ENCODE assay signal across 9 cellular contexts in genomic region chr3:138051946-138052802, GRCh38. TPM values are rescaled to one million over a fixed set of nuclear protein-coding genes. Genes with fewer than 3 reads are reported as not detected.
A peak's percentile ranks its signal among the peaks of the same experiment; 100 is the strongest.
DNase-seq lines count a peak whose midpoint lies in the region; ATAC-seq and TF ChIP-seq lines count a peak whose summit lies in the region.
"Had no signal": no experiment of that assay in that cellular context is flagged by ENCODE, and none has a peak within 500 bp of the region (broad histone marks: within the 10 kb centered on the region; RNA-seq: fewer than 3 reads in every experiment).

No MANE protein-coding gene starts in this region.

- H3K79me1 ChIP-seq in H9 (ENCODE audit: insufficient read depth, low read depth, low read length, poor library complexity, severe bottlenecking): no peaks in the 10 kb centered on the region

- H2BK120ac ChIP-seq in H9 (ENCODE audit: low read depth, low read length, poor library complexity, severe bottlenecking): no peak overlapping the region

- no peak overlapping the region for H3K18ac ChIP-seq in H9 (ENCODE audit: insufficient read length, low read depth, low read length)

- H4K5ac ChIP-seq in H9 (ENCODE audit: insufficient read length, low read depth, low read length): no peak overlapping the region

- no peaks in the 10 kb centered on the region for H3K23me2 ChIP-seq in H9 (ENCODE audit: insufficient read length, low read depth, low read length, poor library complexity, severe bottlenecking)

- no peak overlapping the region for H3K4me3 ChIP-seq in breast epithelium
- H3K4me3 ChIP-seq in Loucy (ENCODE audit: low read length, poor library complexity, severe bottlenecking): no peak overlapping the region

- H3K27me3 ChIP-seq in breast epithelium (no peaks in the 10 kb centered on the region), H9 (ENCODE audit: insufficient read depth, low read length) (no peaks in the 10 kb centered on the region), Loucy (ENCODE audit: insufficient read depth, low read length, poor library complexity, severe bottlenecking) (no peaks in the 10 kb centered on the region)

- H3K27ac ChIP-seq in breast epithelium: no peak overlapping the region
- H3K27ac ChIP-seq in H9 (ENCODE audit: insufficient read length, low read depth, low read length): no peak overlapping the region

- H3K79me2 ChIP-seq in H9 (ENCODE audit: insufficient read depth, low read length) (no peaks in the 10 kb centered on the region), Loucy (ENCODE audit: insufficient read depth, low read length) (no peaks in the 10 kb centered on the region)

- no peaks in the 10 kb centered on the region for H3K4me1 ChIP-seq in breast epithelium
- H3K4me1 ChIP-seq in H9 (ENCODE audit: insufficient read depth, low read length): no peaks in the 10 kb centered on the region; the same call in 1 of the 2 replicates
- H3K4me1 ChIP-seq in Loucy (ENCODE audit: insufficient read depth, low read length, poor library complexity, severe bottlenecking): no peaks in the 10 kb centered on the region

- no peaks in the 10 kb centered on the region for H3K36me3 ChIP-seq in breast epithelium
- H3K36me3 ChIP-seq in Loucy (ENCODE audit: insufficient read depth, low read length): no peaks in the 10 kb centered on the region

- CTCF ChIA-PET in MCF 10A (lab: Yijun Ruan, JAX): interaction anchor here (0.5 to 4.8 kb wide), 60 partner anchors 9 to 1564 kb away, joined by 3 to 53 read pairs (median 4); partner anchors contain the start of genes CLDN18 and DBR1

- no peaks in the 10 kb centered on the region for H3K9me3 ChIP-seq in breast epithelium
- H3K9me3 ChIP-seq in H9 (ENCODE audit: control insufficient read depth, low read depth, low read length): no peaks in the 10 kb centered on the region
- H3K9me3 ChIP-seq in Loucy (ENCODE audit: insufficient read depth, low read depth, low read length): no peaks in the 10 kb centered on the region

- WGBS in H9 (ENCODE audit: extremely low coverage, insufficient read length, low lambda C conversion rate): no CpG with 5 or more reads among the region's 8 CpGs

- TF ChIP-seq POLR2A in breast epithelium (IDR thresholded peaks at IDR 0.05): no peak

- H3K4me2 ChIP-seq in H9 (ENCODE audit: insufficient read depth, insufficient read length, low read length) (no peak overlapping the region), Loucy (ENCODE audit: low read depth, low read length, poor library complexity, severe bottlenecking) (no peak overlapping the region)

- H3K36me3 Mint-ChIP-seq in MCF 10A (ENCODE audit: insufficient read depth, unreplicated experiment): no peaks in the 10 kb centered on the region
- H3K36me3 Mint-ChIP-seq in H9 (ENCODE audit: insufficient read depth in 1 of 3, low read depth in 3 of 3): peaks cover 0 to 6% (median 4%) of the 10 kb centered on the region in 3 experiments; a peak in 5 of 7 replicates
- H3K36me3 Mint-ChIP-seq in activated naive CD8-positive, alpha-beta T cell treated with anti-CD3 and anti-CD28 coated beads, Interleukin-2, amount 50 U/mL, for 24 hours (ENCODE audit: low read depth): no peaks in the 10 kb centered on the region
- H3K36me3 Mint-ChIP-seq in type B pancreatic cell: no peaks in the 10 kb centered on the region

- no peak overlapping the region for H2BK15ac ChIP-seq in H9 (ENCODE audit: low read depth, low read length)

- intact Hi-C loops in MCF 10A (cut with micrococcal nuclease): loop anchor here (1.0 to 5.0 kb wide), 5 partner anchors 81 to 947 kb away; no protein-coding TSS in a partner anchor
- intact Hi-C loops in breast epithelium (cut with DNase I; ENCODE audit: low total_unique reads): no loop called here

- no peak overlapping the region for H3K4ac ChIP-seq in H9 (ENCODE audit: low read depth, low read length)

- no peak overlapping the region for H3K56ac ChIP-seq in H9 (ENCODE audit: insufficient read length, low read depth, low read length)

- H3K27ac Mint-ChIP-seq in MCF 10A (ENCODE audit: low read depth, unreplicated experiment) (no peak overlapping the region), H9 (no peak overlapping the region), type B pancreatic cell (no peak overlapping the region)
- no peak overlapping the region for H3K27ac Mint-ChIP-seq in activated naive CD8-positive, alpha-beta T cell treated with anti-CD3 and anti-CD28 coated beads, Interleukin-2, amount 50 U/mL, for 24 hours

- H4K20me1 ChIP-seq in H9 (ENCODE audit: control insufficient read depth, insufficient read depth, insufficient read length) (no peaks in the 10 kb centered on the region), Loucy (ENCODE audit: insufficient read depth, low read length, poor library complexity, severe bottlenecking) (no peaks in the 10 kb centered on the region)

- DNase-seq in MCF 10A (ENCODE audit: unreplicated experiment): peak; percentile 67
- no peak for DNase-seq in breast epithelium (ENCODE audit: low spot score in 2 of 2)
- peak; percentile 62 for DNase-seq in H9
- peak; percentile 18 for DNase-seq in activated naive CD8-positive, alpha-beta T cell treated with anti-CD3 and anti-CD28 coated beads, Interleukin-2, amount 50 U/mL, for 24 hours
- DNase-seq in iPS-NIHi11 (ENCODE audit: low spot score): peak; percentile 58
- DNase-seq in type B pancreatic cell (ENCODE audit: extremely low spot score, unreplicated experiment): no peak
- DNase-seq in GDM1 (lab: John Stamatoyannopoulos, UW): no peak

- H4K91ac ChIP-seq in H9 (ENCODE audit: insufficient read length, low read depth, low read length): no peak overlapping the region

- no peak overlapping the region for H2AFZ ChIP-seq in H9 (ENCODE audit: low read length)
- H2AFZ ChIP-seq in Loucy (ENCODE audit: low read length): no peak overlapping the region

- H3K4me3 Mint-ChIP-seq in MCF 10A (ENCODE audit: unreplicated experiment) (no peak overlapping the region), H9 (no peak overlapping the region), type B pancreatic cell (no peak overlapping the region)
- no peak overlapping the region for H3K4me3 Mint-ChIP-seq in activated naive CD8-positive, alpha-beta T cell treated with anti-CD3 and anti-CD28 coated beads, Interleukin-2, amount 50 U/mL, for 24 hours

- H2AK5ac ChIP-seq in H9 (ENCODE audit: insufficient read length, low read length): no peak overlapping the region

- no peak overlapping the region for H3K23ac ChIP-seq in H9 (ENCODE audit: insufficient read length, low read depth, low read length)

- no peaks in the 10 kb centered on the region for H3K9me2 ChIP-seq in Loucy (replicated peaks; ENCODE audit: low read depth, low read length)

- no peaks in the 10 kb centered on the region for H3K4me1 Mint-ChIP-seq in MCF 10A (ENCODE audit: insufficient read depth, unreplicated experiment)
- H3K4me1 Mint-ChIP-seq in H9: peaks cover 14 to 15% of the 10 kb centered on the region in 2 experiments
- H3K4me1 Mint-ChIP-seq in activated naive CD8-positive, alpha-beta T cell treated with anti-CD3 and anti-CD28 coated beads, Interleukin-2, amount 50 U/mL, for 24 hours: no peaks in the 10 kb centered on the region
- H3K4me1 Mint-ChIP-seq in type B pancreatic cell (ENCODE audit: unreplicated experiment): no peaks in the 10 kb centered on the region

- H3K9me3 Mint-ChIP-seq in MCF 10A (ENCODE audit: unreplicated experiment) (no peaks in the 10 kb centered on the region), H9 (no peaks in the 10 kb centered on the region; a peak in 1 of 5 replicates), type B pancreatic cell (no peaks in the 10 kb centered on the region)
- H3K9me3 Mint-ChIP-seq in activated naive CD8-positive, alpha-beta T cell treated with anti-CD3 and anti-CD28 coated beads, Interleukin-2, amount 50 U/mL, for 24 hours: no peaks in the 10 kb centered on the region

- H3K14ac ChIP-seq in H9 (ENCODE audit: insufficient read depth, low read length): no peak overlapping the region

- H3F3A ChIP-seq in Loucy (ENCODE audit: low read depth): no peaks in the 10 kb centered on the region

- no peak for ATAC-seq in activated naive CD8-positive, alpha-beta T cell treated with anti-CD3 and anti-CD28 coated beads, Interleukin-2, amount 50 U/mL, for 24 hours

- H2BK20ac ChIP-seq in H9 (ENCODE audit: low read depth, low read length, poor library complexity, severe bottlenecking): no peak overlapping the region

- no peak overlapping the region for H3T11ph ChIP-seq in H9 (ENCODE audit: low read length)

- H3K9ac ChIP-seq in H9 (ENCODE audit: extremely low read depth, insufficient read length, low read length) (no peak overlapping the region), Loucy (ENCODE audit: low read depth, low read length, poor library complexity, severe bottlenecking) (no peak overlapping the region)

- no peak overlapping the region for H4K8ac ChIP-seq in H9 (replicated peaks; ENCODE audit: insufficient read length, low read depth, low read length)

- peak; percentile 86 for TF ChIP-seq CTCF in MCF 10A (IDR thresholded peaks at IDR 0.05; ENCODE audit: unreplicated experiment)
- peak in 1 of 3 donors; percentile 31 for TF ChIP-seq CTCF in breast epithelium (IDR thresholded peaks at IDR 0.05)
- peak; percentile 81 for TF ChIP-seq CTCF in H9 (conservative IDR thresholded peaks at IDR 0.05)
- TF ChIP-seq CTCF in Loucy (conservative IDR thresholded peaks at IDR 0.05; ENCODE audit: low read length): peak; percentile 83
- peak; percentile 78 for TF ChIP-seq CTCF in type B pancreatic cell (conservative IDR thresholded peaks at IDR 0.05)

- POLR2A ChIA-PET in MCF 10A (lab: Yijun Ruan, JAX): no interaction called here

- no TSS peak for BruUV-seq in MCF 10A (replicated peaks; lab: Mats Ljungman, UMichigan)

- no peak overlapping the region for H2BK12ac ChIP-seq in H9 (ENCODE audit: insufficient read length, low read depth, low read length)

- H2BK5ac ChIP-seq in H9 (ENCODE audit: insufficient read length, low read length): no peak overlapping the region

- H3K27me3 Mint-ChIP-seq in MCF 10A (ENCODE audit: insufficient read depth, unreplicated experiment) (no peaks in the 10 kb centered on the region), H9 (ENCODE audit: low read depth) (no peaks in the 10 kb centered on the region), type B pancreatic cell (no peaks in the 10 kb centered on the region)
- peaks cover 35% of the 10 kb centered on the region for H3K27me3 Mint-ChIP-seq in activated naive CD8-positive, alpha-beta T cell treated with anti-CD3 and anti-CD28 coated beads, Interleukin-2, amount 50 U/mL, for 24 hours

RNA-seq across cellular contexts. Expression of gene CLDN18, which starts 42.2 kb away (rescaled TPM):
- total RNA-seq in MCF 10A (2022) (not detected in 2 replicates), breast epithelium (not detected), H9 (2021) (not detected in 2 replicates), type B pancreatic cell (ENCODE audit: low replicate concordance) (7.3 and 50.8 TPM in 2 replicates)
- total RNA-seq: urinary bladder had no signal

Comparison
In these comparisons a context has a peak if more than half of its experiments do, and no peak if none do; other contexts are left out.
1. DNase-seq: peak in MCF 10A (single experiment), H9 (single experiment), activated naive CD8-positive, alpha-beta T cell treated with anti-CD3 and anti-CD28 coated beads, Interleukin-2, amount 50 U/mL, for 24 hours (single experiment) and iPS-NIHi11 (single experiment); none in breast epithelium (0 of 2), type B pancreatic cell (single experiment) and GDM1 (single experiment).